ENCODE assay signal across 25 cellular contexts in the genomic region with DNA sequence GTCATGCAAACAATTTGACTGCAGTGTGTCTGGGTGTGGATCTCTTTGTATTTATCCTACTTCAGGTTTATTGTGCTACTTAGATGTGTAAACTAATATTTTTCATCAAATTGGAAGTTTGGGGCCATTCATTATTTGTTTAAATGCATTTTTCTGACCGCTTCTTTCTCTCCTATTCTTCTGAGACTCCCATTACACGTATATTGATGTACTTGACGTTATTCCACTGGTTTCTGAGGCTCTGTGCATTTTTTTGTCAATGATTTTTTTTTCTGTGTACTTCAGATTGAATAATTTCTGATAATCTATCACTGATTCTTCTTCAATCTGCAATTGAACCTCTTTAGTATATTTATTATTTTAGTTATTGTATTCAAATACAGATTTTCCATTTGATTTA.
"Had no signal": no experiment of that assay in that cellular context is flagged by ENCODE, and none has a peak within 500 bp of the region (broad histone marks: within the 10 kb centered on the region; RNA-seq: fewer than 3 reads in every experiment).

No MANE protein-coding gene starts in this region.

- H3K27me3 ChIP-seq: stomach, suprapubic skin, testis, thyroid gland, tibial artery, tibial nerve, transverse colon, upper lobe of left lung, upper lobe of right lung, uterus, vagina had no signal

- H3K9me3 ChIP-seq: suprapubic skin, testis, thoracic aorta, thyroid gland, tibial artery, tibial nerve, transverse colon, upper lobe of left lung, upper lobe of right lung, uterus, vagina had no signal

- FAIRE-seq: urothelium cell line had no signal

- H3K4me3 ChIP-seq: stomach, suprapubic skin, testis, thoracic aorta, thyroid gland, tibial artery, tibial nerve, transverse colon, upper lobe of left lung, upper lobe of right lung, uterus, vagina had no signal

- H3K27ac ChIP-seq: stomach, suprapubic skin, testis, thoracic aorta, thyroid gland, tibial artery, tibial nerve, transverse colon, upper lobe of left lung, upper lobe of right lung, uterus, vagina had no signal

- DNase-seq: stimulated activated CD4-positive, alpha-beta T cell treated with anti-CD3 and anti-CD28 coated beads, Interleukin-2, amount 100 ng/mL, for 48 hours; stimulated activated CD4-positive, alpha-beta T cell treated with anti-CD3 and anti-CD28 coated beads, Interleukin-4, amount 100 ng/mL, for 1 hour; stimulated activated CD4-positive, alpha-beta T cell treated with anti-CD3 and anti-CD28 coated beads, Interleukin-4, amount 100 ng/mL, for 24 hours; stimulated activated CD4-positive, alpha-beta T cell treated with anti-CD3 and anti-CD28 coated beads, Interleukin-4, amount 100 ng/mL, for 4 hours; stimulated activated CD8-positive, alpha-beta memory T cell treated with anti-CD3 and anti-CD28 coated beads, Interleukin-4, amount 100 ng/mL, for 48 hours; stimulated activated naive B cell treated with anti-CD40 and anti-IgM and Interleukin-4, amounts not matched to agents 10 μg/mL and 1 μg/mL and 100 μg/mL, for 72 hours; stimulated activated naive CD4-positive, alpha-beta T cell; stimulated activated naive CD4-positive, alpha-beta T cell treated with Interleukin-2 at 50 U/mL for 16 hours; stimulated activated naive CD8-positive, alpha-beta T cell treated with anti-CD3 and anti-CD28 coated beads, Interleukin-15, amount 100 ng/mL, for 72 hours; stimulated activated naive CD8-positive, alpha-beta T cell treated with anti-CD3 and anti-CD28 coated beads, Interleukin-15, Interleukin-2, amounts not matched to agents 100 U/mL and 50 U/mL, for 24 hours; stomach; substantia nigra; testis; thyroid gland; tibial artery; transverse colon; trophoblast cell; upper lobe of left lung; upper lobe of right lung; uterus had no signal

- H3K36me3 ChIP-seq: stomach, suprapubic skin, thoracic aorta, thyroid gland, tibial artery, tibial nerve, transverse colon, upper lobe of left lung, upper lobe of right lung, uterus, vagina had no signal

- H3K4me1 ChIP-seq: stomach, suprapubic skin, testis, thyroid gland, tibial nerve, transverse colon, upper lobe of left lung, upper lobe of right lung, uterus, vagina had no signal
